In genomic region chr22:17830041-17830961, GRCh38 we compare ENCODE assay signal across 8 cellular contexts. TPM values are rescaled to one million over a fixed set of nuclear protein-coding genes. Genes with fewer than 3 reads are reported as not detected.
DNase-seq lines count a peak whose midpoint lies in the region; ATAC-seq and TF ChIP-seq lines count a peak whose summit lies in the region.

No MANE protein-coding gene starts in this region.

- peak; percentile 81 to 89 for DNase-seq in Caco-2
- peak; percentile 95 for DNase-seq in HEK293T (ENCODE audit: extremely low spot score)
- peak; percentile 88 for DNase-seq in NCI-H2227 (lab: John Stamatoyannopoulos, UW; ENCODE audit: unreplicated experiment)
- peak; percentile 83 for DNase-seq in activated CD4-positive, CD25-positive, alpha-beta regulatory T cell treated with anti-CD3 and anti-CD28 coated beads, Interleukin-2, amount 50 U/mL, for 72 hours
- peak; percentile 39 to 87 for DNase-seq in cerebellar nuclear complex (lab: John Stamatoyannopoulos, UW)
- DNase-seq in kidney glomerular epithelial cell (lab: John Stamatoyannopoulos, UW): peak; percentile 81
- peak; percentile 67 to 74 for DNase-seq in stimulated activated CD4-positive, alpha-beta T cell treated with anti-CD3 and anti-CD28 coated beads, Interleukin-15, amount 100 ng/mL, for 48 hours (ENCODE audit: low read depth in 2 of 2)

- H3K4me1 Mint-ChIP-seq in Caco-2 (ENCODE audit: low read depth, unreplicated experiment): no peaks in the 10 kb centered on the region

- H3K9me3 Mint-ChIP-seq in Caco-2 (ENCODE audit: unreplicated experiment): no peaks in the 10 kb centered on the region

- H3K27me3 Mint-ChIP-seq in Caco-2 (ENCODE audit: insufficient read depth, unreplicated experiment): no peaks in the 10 kb centered on the region

- H3K4me3 Mint-ChIP-seq in Caco-2 (ENCODE audit: unreplicated experiment): no peak overlapping the region

- H3K27me3 ChIP-seq in Caco-2 (replicated peaks; ENCODE audit: control insufficient read depth, insufficient read depth, low read length): no peaks in the 10 kb centered on the region

- intact Hi-C loops in Caco-2 (cut with micrococcal nuclease; ENCODE audit: unreplicated experiment): loop anchor here (1.0 kb wide), 4 partner anchors 11 to 246 kb away; partner anchors contain the start of gene MICAL3

- H3K9me3 ChIP-seq in Caco-2: no peaks in the 10 kb centered on the region

- no TSS peak for BruUV-seq in Caco-2 (replicated peaks; lab: Mats Ljungman, UMichigan)

- no peak for ATAC-seq in HG03432 (IDR thresholded peaks at IDR 0.05; ENCODE audit: unreplicated experiment)

- TF ChIP-seq CTCF in Caco-2 (IDR thresholded peaks at IDR 0.05; ENCODE audit: insufficient read depth in 1 of 2, low read depth in 1 of 2, low read length in 1 of 2, severe bottlenecking in 1 of 2, unreplicated experiment in 1 of 2): peak; percentile 97 to 98

- no peaks in the 10 kb centered on the region for H3K4me1 ChIP-seq in Caco-2

- H3K36me3 Mint-ChIP-seq in Caco-2 (ENCODE audit: insufficient read depth, unreplicated experiment): peaks cover 29% of the 10 kb centered on the region

- H3K4me3 ChIP-seq in Caco-2 (ENCODE audit: low read depth, low read length): no peak overlapping the region

- peaks cover 1% of the 10 kb centered on the region; the same call in 1 of the 2 replicates for H3K36me3 ChIP-seq in Caco-2 (ENCODE audit: control insufficient read depth, insufficient read depth, low read length)

- no peak overlapping the region for H3K27ac Mint-ChIP-seq in Caco-2 (ENCODE audit: unreplicated experiment)

- POLR2A ChIA-PET in Caco-2 (lab: Charles Lee) (interaction anchor here (0.5 kb wide), 1 partner anchor 200 kb away, joined by 10 read pairs; no protein-coding TSS in a partner anchor), HEK293T (lab: Yijun Ruan, JAX) (interaction anchor here (0.7 to 1.1 kb wide), 2 partner anchors 246 to 247 kb away, joined by 3 to 7 read pairs; partner anchors contain the start of gene PEX26)

- CTCF ChIA-PET in Caco-2 (lab: Charles Lee): interaction anchor here (0.5 to 2.3 kb wide), 6 partner anchors 45 to 247 kb away, joined by 3 to 23 read pairs (median 3); partner anchors contain the start of gene PEX26
- CTCF ChIA-PET in HEK293T (lab: Yijun Ruan, JAX): interaction anchor here (0.6 to 3.9 kb wide), 15 partner anchors 9 to 270 kb away, joined by 3 to 38 read pairs (median 4); no protein-coding TSS in a partner anchor

TF ChIP-seq in HEK293T, 16 proteins besides CTCF, POLR2A, EP300 and RAD21:
- TF ChIP-seq CTBP1 (IDR thresholded peaks at IDR 0.05; ENCODE audit: borderline replicate concordance) (no peak), FOXK2 (IDR thresholded peaks at IDR 0.05) (no peak), SP1 (IDR thresholded peaks at IDR 0.05) (no peak), FOXA1 (IDR thresholded peaks at IDR 0.05) (no peak), ELF4 (IDR thresholded peaks at IDR 0.05) (no peak), NFRKB (IDR thresholded peaks at IDR 0.05) (no peak), BHLHE40 (IDR thresholded peaks at IDR 0.05; ENCODE audit: borderline replicate concordance) (no peak), ARNT (IDR thresholded peaks at IDR 0.05) (no peak), HDGF (IDR thresholded peaks at IDR 0.05; ENCODE audit: borderline replicate concordance) (no peak), L3MBTL2 (conservative IDR thresholded peaks at IDR 0.05) (no peak), TARDBP (IDR thresholded peaks at IDR 0.05) (no peak), SUZ12 (IDR thresholded peaks at IDR 0.05) (no peak), PKNOX1 (IDR thresholded peaks at IDR 0.05) (no peak), ZNF384 (IDR thresholded peaks at IDR 0.05) (no peak), FOXM1 (IDR thresholded peaks at IDR 0.05; ENCODE audit: borderline replicate concordance) (no peak), LEF1 (IDR thresholded peaks at IDR 0.05; ENCODE audit: borderline replicate concordance) (no peak)

RNA-seq across cellular contexts. Expression of gene BID, which starts 56.0 kb away (rescaled TPM):
- 28.2 and 28.7 TPM in 2 replicates for total RNA-seq in Caco-2 (2022)
